In the genomic region with DNA sequence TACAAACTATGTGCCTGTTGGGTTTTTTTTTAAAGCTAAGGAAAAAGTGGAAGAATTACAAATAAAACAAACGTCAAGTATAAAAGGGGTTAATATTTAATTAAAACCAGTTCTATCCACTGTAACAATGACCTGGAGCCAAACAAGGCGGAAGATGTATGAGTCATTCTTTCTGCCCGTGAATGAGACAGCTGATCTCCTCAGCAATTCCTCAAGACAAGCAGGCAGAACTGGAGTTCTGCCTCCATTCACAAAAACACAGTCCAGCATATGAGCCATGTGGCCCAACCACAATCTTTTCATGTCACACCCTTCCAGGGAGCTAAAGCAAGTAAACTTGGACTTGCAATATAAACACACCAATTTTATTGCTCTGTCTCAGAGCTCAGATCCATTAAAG, we compare ENCODE assay signal across 8 cellular contexts. TPM values are rescaled to one million over a fixed set of nuclear protein-coding genes. Genes with fewer than 3 reads are reported as not detected.
DNase-seq lines count a peak whose midpoint lies in the region; ATAC-seq and TF ChIP-seq lines count a peak whose summit lies in the region.

No MANE protein-coding gene starts in this region.

- no peaks in the 10 kb centered on the region for H3K27me3 ChIP-seq in SJCRH30
- H3K27me3 ChIP-seq in prostate gland (replicated peaks; ENCODE audit: insufficient read depth): no peaks in the 10 kb centered on the region

- intact Hi-C loops in prostate gland (cut with DNase I): no loop called here

- no peaks in the 10 kb centered on the region for H3K9me3 ChIP-seq in SJCRH30 (replicated peaks)
- H3K9me3 ChIP-seq in prostate gland: no peaks in the 10 kb centered on the region

- DNase-seq in GM04504 (ENCODE audit: low read depth): peak; percentile 95
- peak; percentile 72 to 87 for DNase-seq in SJCRH30
- peak; percentile 96 for DNase-seq in fibroblast of pulmonary artery (ENCODE audit: low read depth)
- peak; percentile 75 for DNase-seq in prostate gland (ENCODE audit: low spot score)
- no peak for DNase-seq in KG1 (lab: John Stamatoyannopoulos, UW)
- DNase-seq in activated T-cell treated with anti-CD3 and anti-CD28 coated beads, Interleukin-2, amount 50 U/mL, for 48 hours: no peak

- H3K4me1 ChIP-seq in SJCRH30 (peaks cover 64% of the 10 kb centered on the region), prostate gland (replicated peaks) (no peaks in the 10 kb centered on the region)

- ATAC-seq in HG02763 (IDR thresholded peaks at IDR 0.05; ENCODE audit: unreplicated experiment) (no peak), HG03025 (IDR thresholded peaks at IDR 0.05; ENCODE audit: low FRiP score, unreplicated experiment) (no peak)

- peak overlapping the region; percentile 16 for H3K4me3 ChIP-seq in SJCRH30
- peak overlapping the region; percentile 13 for H3K4me3 ChIP-seq in fibroblast of pulmonary artery (replicated peaks; ENCODE audit: low read depth, low read length)
- H3K4me3 ChIP-seq in prostate gland: no peak overlapping the region

- WGBS in prostate gland: 2% methylated on average over 3 of the region's 3 CpGs

- H3K27ac ChIP-seq in SJCRH30: peak overlapping the region; percentile 76
- no peak overlapping the region for H3K27ac ChIP-seq in prostate gland

- no peak for TF ChIP-seq CTCF in fibroblast of pulmonary artery (IDR thresholded peaks at IDR 0.05; ENCODE audit: low read length, missing control alignments)
- TF ChIP-seq CTCF in prostate gland (IDR thresholded peaks at IDR 0.05): no peak

- TF ChIP-seq POLR2A in prostate gland (IDR thresholded peaks at IDR 0.05): no peak

- peaks cover 8% of the 10 kb centered on the region for H3K36me3 ChIP-seq in SJCRH30
- no peaks in the 10 kb centered on the region for H3K36me3 ChIP-seq in prostate gland

RNA-seq across cellular contexts. Expression of a gene that starts 8.4 kb away (rescaled TPM):
- 45.4 and 49.0 TPM in 2 replicates for total RNA-seq in SJCRH30 (2014; rRNA removed; shearing (Covaris generic))
- total RNA-seq in prostate gland: 1 to 10 TPM; 6.1 to 9.2 TPM

Comparison
In these comparisons a context has a peak if more than half of its experiments do, and no peak if none do; other contexts are left out.
1. DNase-seq: peak in GM04504 (single experiment), SJCRH30 (2 of 2), fibroblast of pulmonary artery (single experiment) and prostate gland (single experiment); none in KG1 (single experiment) and activated T-cell treated with anti-CD3 and anti-CD28 coated beads, Interleukin-2, amount 50 U/mL, for 48 hours (0 of 2).
2. H3K4me3 ChIP-seq: peak in SJCRH30 (single experiment) and fibroblast of pulmonary artery (single experiment); none in prostate gland (0 of 2).